9 cellular contexts compared by ENCODE assay signal in the genomic region with DNA sequence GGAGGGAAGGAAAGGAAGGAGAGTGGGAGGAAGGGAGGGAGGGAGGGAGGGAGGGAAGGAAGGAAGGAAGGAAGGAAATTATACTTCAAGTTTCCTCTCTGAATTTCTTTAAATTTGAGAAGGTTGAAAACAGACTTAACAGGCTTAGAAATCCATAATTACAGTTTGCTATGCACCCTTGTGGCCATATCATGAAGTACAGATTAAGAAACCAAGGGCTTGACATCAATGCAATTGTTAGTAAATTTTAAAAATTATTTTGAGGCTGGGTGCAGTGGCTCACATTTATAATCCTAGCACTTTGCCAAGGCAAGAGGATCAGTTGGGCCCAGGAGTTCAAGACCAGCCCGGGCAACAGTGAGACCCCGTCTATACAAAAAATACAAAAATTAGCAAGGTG. TPM values are rescaled to one million over a fixed set of nuclear protein-coding genes. Genes with fewer than 3 reads are reported as not detected.
A peak's percentile ranks its signal among the peaks of the same experiment; 100 is the strongest.
DNase-seq lines count a peak whose midpoint lies in the region; ATAC-seq and TF ChIP-seq lines count a peak whose summit lies in the region.
"Had no signal": no experiment of that assay in that cellular context is flagged by ENCODE, and none has a peak within 500 bp of the region (broad histone marks: within the 10 kb centered on the region; RNA-seq: fewer than 3 reads in every experiment).

No MANE protein-coding gene starts in this region.

- no peak overlapping the region for H3K4me3 ChIP-seq in left ventricle myocardium inferior
- no peak overlapping the region for H3K4me3 ChIP-seq in fibroblast of the aortic adventitia (ENCODE audit: low read depth, low read length)
- H3K4me3 ChIP-seq in upper lobe of right lung = no peak overlapping the region

- peak; percentile 59 for TF ChIP-seq CTCF in left ventricle myocardium inferior (IDR thresholded peaks at IDR 0.05; ENCODE audit: borderline replicate concordance)
- TF ChIP-seq CTCF in fibroblast of the aortic adventitia (IDR thresholded peaks at IDR 0.05; ENCODE audit: insufficient read depth, low read length) = peak; percentile 61
- TF ChIP-seq CTCF in upper lobe of right lung (IDR thresholded peaks at IDR 0.05) = peak; percentile 43

- H3K9me3 ChIP-seq in left ventricle myocardium inferior (replicated peaks) = no peaks in the 10 kb centered on the region
- H3K9me3 ChIP-seq in upper lobe of right lung = no peaks in the 10 kb centered on the region

- DNase-seq in left ventricle myocardium inferior = no peak
- no peak for DNase-seq in left cardiac atrium
- DNase-seq in RKO (ENCODE audit: low spot score) = peak; percentile 52
- DNase-seq in fibroblast of the aortic adventitia (ENCODE audit: low read depth) = peak; percentile 71
- DNase-seq in upper lobe of right lung = no peak
- DNase-seq in activated CD4-positive, alpha-beta T cell treated with anti-CD3 and anti-CD28 coated beads, Interleukin-2, amount 50 U/mL, for 1 hour = no peak

- intact Hi-C loops in left ventricle myocardium inferior (cut with micrococcal nuclease) = no loop called here
- intact Hi-C loops in left cardiac atrium (cut with DNase I) = no loop called here
- intact Hi-C loops in upper lobe of right lung (cut with DNase I) = no loop called here

- H3K27me3 ChIP-seq in left ventricle myocardium inferior (ENCODE audit: low read depth) (no peaks in the 10 kb centered on the region), upper lobe of right lung (no peaks in the 10 kb centered on the region)

- H3K36me3 ChIP-seq in left ventricle myocardium inferior (peaks cover 43% of the 10 kb centered on the region), upper lobe of right lung (peaks cover 69% of the 10 kb centered on the region)

- ATAC-seq in left cardiac atrium = no peak
- ATAC-seq in upper lobe of right lung = peak; percentile 30
- ATAC-seq in HG03342 (IDR thresholded peaks at IDR 0.05; ENCODE audit: unreplicated experiment) = no peak
- ATAC-seq in GM19467 (IDR thresholded peaks at IDR 0.05; ENCODE audit: unreplicated experiment) = no peak

- H3K4me1 ChIP-seq in left ventricle myocardium inferior = no peaks in the 10 kb centered on the region
- no peaks in the 10 kb centered on the region for H3K4me1 ChIP-seq in upper lobe of right lung

- no peak overlapping the region for H3K27ac ChIP-seq in left ventricle myocardium inferior (replicated peaks)
- H3K27ac ChIP-seq in upper lobe of right lung = no peak overlapping the region
- H3K27ac ChIP-seq: epithelial cell of prostate had no signal

RNA-seq across cellular contexts. Expression of gene ANP32E, which starts 14.4 kb away (rescaled TPM):
- total RNA-seq in left ventricle myocardium inferior = 29.3 TPM
- total RNA-seq in left cardiac atrium = 10 to 100 TPM; 25.5 to 38.1 TPM
- total RNA-seq in fibroblast of the aortic adventitia (ENCODE audit: low replicate concordance) = 35.1 and 52.1 TPM in 2 replicates
- total RNA-seq in upper lobe of right lung = 29.6 TPM

RNA-seq across cellular contexts. Expression of gene CA14, which starts 36.0 kb away (rescaled TPM):
- 3.1 TPM for total RNA-seq in left ventricle myocardium inferior
- total RNA-seq in left cardiac atrium = 1 to 10 TPM; 5.7 to 8.7 TPM
- total RNA-seq in fibroblast of the aortic adventitia (ENCODE audit: low replicate concordance) = not detected in 2 replicates
- total RNA-seq in upper lobe of right lung = 0.55 TPM

RNA-seq across cellular contexts. Expression of gene APH1A, which starts 47.3 kb away (rescaled TPM):
- total RNA-seq in left ventricle myocardium inferior = 49.3 TPM
- 10 to 100 TPM; 64.3 to 93.1 TPM for total RNA-seq in left cardiac atrium
- total RNA-seq in fibroblast of the aortic adventitia (ENCODE audit: low replicate concordance) = 83.5 and 110 TPM in 2 replicates
- 135 TPM for total RNA-seq in upper lobe of right lung

RNA-seq across cellular contexts. Expression of gene C1orf54, which starts 51.0 kb away (rescaled TPM):
- total RNA-seq in left ventricle myocardium inferior (9.0 TPM), left cardiac atrium (10 to 100 TPM; 10.1 to 14.0 TPM), fibroblast of the aortic adventitia (ENCODE audit: low replicate concordance) (33.3 and 76.5 TPM in 2 replicates), upper lobe of right lung (15.4 TPM)

Comparison
In these comparisons a context has a peak if more than half of its experiments do, and no peak if none do; other contexts are left out.
1. DNase-seq: peak in RKO (single experiment) and fibroblast of the aortic adventitia (single experiment); none in left ventricle myocardium inferior (single experiment), left cardiac atrium (single experiment), upper lobe of right lung (single experiment) and activated CD4-positive, alpha-beta T cell treated with anti-CD3 and anti-CD28 coated beads, Interleukin-2, amount 50 U/mL, for 1 hour (single experiment).
2. Peak in every context shown above with its lines, with median percentiles within 50 percentile points of each other: CTCF ChIP-seq.